In genomic region chr7:38463277-38464224, GRCh38 we compare ENCODE assay signal across 8 cellular contexts.
A peak's percentile ranks its signal among the peaks of the same experiment; 100 is the strongest.
DNase-seq lines count a peak whose midpoint lies in the region; ATAC-seq and TF ChIP-seq lines count a peak whose summit lies in the region.

No MANE protein-coding gene starts in this region.

- H3K27me3 ChIP-seq in CD8-positive, alpha-beta memory T cell (ENCODE audit: insufficient read depth, low read length, poor library complexity, severe bottlenecking): no peaks in the 10 kb centered on the region
- H3K27me3 ChIP-seq in neural progenitor cell: no peaks in the 10 kb centered on the region

- H3K9me3 Mint-ChIP-seq in CD8-positive, alpha-beta memory T cell: no peaks in the 10 kb centered on the region
- no peaks in the 10 kb centered on the region for H3K9me3 Mint-ChIP-seq in neural progenitor cell

- CTCF ChIA-PET in CD8-positive, alpha-beta memory T cell (lab: Charles Lee): no interaction called here

- no peak overlapping the region for H3K9ac ChIP-seq in neural progenitor cell

- TF ChIP-seq CTCF in neural progenitor cell (IDR thresholded peaks at IDR 0.05): no peak

- H3K27me3 Mint-ChIP-seq in CD8-positive, alpha-beta memory T cell: no peaks in the 10 kb centered on the region
- no peaks in the 10 kb centered on the region for H3K27me3 Mint-ChIP-seq in neural progenitor cell (ENCODE audit: insufficient read depth, low read depth)

- H3K36me3 ChIP-seq in CD8-positive, alpha-beta memory T cell (ENCODE audit: insufficient read depth, low read length): no peaks in the 10 kb centered on the region
- H3K36me3 ChIP-seq in neural progenitor cell: no peaks in the 10 kb centered on the region

- H3K4me2 ChIP-seq in neural progenitor cell: no peak overlapping the region

- POLR2A ChIA-PET in CD8-positive, alpha-beta memory T cell (lab: Charles Lee): no interaction called here

- ATAC-seq in GM21447 (IDR thresholded peaks at IDR 0.05; ENCODE audit: unreplicated experiment): peak; percentile 82

- H3K9me3 ChIP-seq in CD8-positive, alpha-beta memory T cell (ENCODE audit: low read length): no peaks in the 10 kb centered on the region
- H3K9me3 ChIP-seq in neural progenitor cell (ENCODE audit: low read depth): no peaks in the 10 kb centered on the region

- H3F3A ChIP-seq in neural progenitor cell (ENCODE audit: low read depth): no peaks in the 10 kb centered on the region

- DNase-seq in CD8-positive, alpha-beta memory T cell: peak; percentile 37 to 85 (median 60)
- DNase-seq in HUDEP-2 (lab: John Stamatoyannopoulos, UW; ENCODE audit: unreplicated experiment in 76 of 76) (peak in 46 of 76 experiments; percentile 1 to 68 (median 21)), fibroblast of gingiva (ENCODE audit: low read depth) (peak; percentile 61), NCI-H1092 treated with DMSO at 0.1 percent for 48 hours (lab: John Stamatoyannopoulos, UW) (no peak), neural progenitor cell (ENCODE audit: low spot score) (no peak)
- DNase-seq in activated CD8-positive, alpha-beta memory T cell treated with anti-CD3 and anti-CD28 coated beads for 4 hours (ENCODE audit: low read depth in 2 of 2): peak; percentile 56 to 75
- DNase-seq in stimulated activated CD4-positive, alpha-beta T cell treated with anti-CD3 and anti-CD28 coated beads, Interleukin-4, amount 100 ng/mL, for 4 hours: peak; percentile 82 to 88

- peak overlapping the region in 7 of 8 donors; percentile 32 to 90 (median 75) for H3K27ac Mint-ChIP-seq in CD8-positive, alpha-beta memory T cell
- no peak overlapping the region for H3K27ac Mint-ChIP-seq in neural progenitor cell

- H3K4me1 ChIP-seq in CD8-positive, alpha-beta memory T cell (ENCODE audit: insufficient read depth, low read length): peaks cover 5% of the 10 kb centered on the region
- H3K4me1 ChIP-seq in neural progenitor cell: no peaks in the 10 kb centered on the region

- no peak overlapping the region for H3K27ac ChIP-seq in CD8-positive, alpha-beta memory T cell (ENCODE audit: low read depth, low read length)
- no peak overlapping the region for H3K27ac ChIP-seq in neural progenitor cell

- H3K4me3 Mint-ChIP-seq in CD8-positive, alpha-beta memory T cell: peak overlapping the region in 6 of 7 donors; percentile 62 to 86 (median 76)
- H3K4me3 Mint-ChIP-seq in neural progenitor cell: no peak overlapping the region

- H3K79me2 ChIP-seq in neural progenitor cell (ENCODE audit: low read depth): no peaks in the 10 kb centered on the region

- H3K4me3 ChIP-seq in CD8-positive, alpha-beta memory T cell (ENCODE audit: low read length): peak overlapping the region; percentile 4
- no peak overlapping the region for H3K4me3 ChIP-seq in neural progenitor cell

- no peak overlapping the region for H2AFZ ChIP-seq in neural progenitor cell (replicated peaks)

- no peaks in the 10 kb centered on the region for H4K20me1 ChIP-seq in neural progenitor cell (ENCODE audit: low read depth)

- peaks cover 11 to 22% (median 21%) of the 10 kb centered on the region in 3 donors for H3K4me1 Mint-ChIP-seq in CD8-positive, alpha-beta memory T cell
- no peaks in the 10 kb centered on the region for H3K4me1 Mint-ChIP-seq in neural progenitor cell

- peaks cover 0 to 1% (median 0%) of the 10 kb centered on the region in 3 donors for H3K36me3 Mint-ChIP-seq in CD8-positive, alpha-beta memory T cell
- peaks cover 24% of the 10 kb centered on the region for H3K36me3 Mint-ChIP-seq in neural progenitor cell

Comparison
In these comparisons a context has a peak if more than half of its experiments do, and no peak if none do; other contexts are left out.
1. DNase-seq: peak in CD8-positive, alpha-beta memory T cell (5 of 5), HUDEP-2 (46 of 76), activated CD8-positive, alpha-beta memory T cell treated with anti-CD3 and anti-CD28 coated beads for 4 hours (2 of 2), fibroblast of gingiva (single experiment) and stimulated activated CD4-positive, alpha-beta T cell treated with anti-CD3 and anti-CD28 coated beads, Interleukin-4, amount 100 ng/mL, for 4 hours (2 of 2); none in NCI-H1092 treated with DMSO at 0.1 percent for 48 hours (single experiment) and neural progenitor cell (single experiment).